1 cellular context compared by ENCODE assay signal in genomic region chr1:16076871-16077250, GRCh38.
TF ChIP-seq lines count a peak whose summit lies in the region.

No MANE protein-coding gene starts in this region.

TF ChIP-seq in GM12878, 131 proteins besides CTCF, POLR2A, EP300 and RAD21 (continued from another document):
- no peak for TF ChIP-seq NBN (IDR thresholded peaks at IDR 0.05)
